In the genomic region with DNA sequence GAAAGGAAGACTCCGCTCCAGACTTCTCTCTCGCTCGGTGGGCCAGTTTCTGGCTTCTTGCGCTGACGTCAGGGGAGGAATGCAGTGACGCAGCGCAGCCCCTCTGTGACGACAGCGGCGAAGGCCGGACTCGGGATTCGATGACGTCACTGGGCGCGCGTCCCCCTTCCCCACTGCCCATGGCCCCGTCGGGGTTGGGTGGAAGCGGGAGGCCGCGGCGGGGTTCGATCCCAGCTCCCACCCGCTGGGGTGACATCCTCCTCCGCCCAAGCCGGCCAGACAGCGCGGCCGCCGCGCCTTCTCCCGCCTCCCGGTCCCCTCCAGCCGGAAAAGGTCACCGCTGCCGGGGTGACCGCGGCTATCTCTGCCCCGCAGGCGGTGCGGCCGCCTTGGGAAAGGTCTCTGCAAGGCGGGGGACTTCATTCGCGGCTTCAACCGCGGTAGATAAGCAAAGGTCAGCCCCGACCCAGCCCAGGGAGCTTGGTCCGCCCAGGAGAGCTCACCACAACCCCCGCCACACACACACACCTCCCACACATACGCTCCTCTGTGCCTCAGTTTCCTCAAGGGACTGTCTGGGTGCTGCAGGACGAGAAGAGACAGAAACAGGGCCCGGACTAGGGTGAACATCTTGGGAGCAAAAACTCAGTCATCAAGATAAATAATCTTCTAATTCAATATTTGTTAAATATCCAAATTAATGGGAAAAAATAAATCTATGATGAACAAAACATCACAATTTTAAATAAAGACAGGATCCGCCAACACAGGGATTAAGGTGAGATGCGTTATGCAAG, we compare ENCODE assay signal across 9 cellular contexts. TPM values are rescaled to one million over a fixed set of nuclear protein-coding genes. Genes with fewer than 3 reads are reported as not detected.
DNase-seq lines count a peak whose midpoint lies in the region; ATAC-seq and TF ChIP-seq lines count a peak whose summit lies in the region.
"Had no signal": no experiment of that assay in that cellular context is flagged by ENCODE, and none has a peak within 500 bp of the region (broad histone marks: within the 10 kb centered on the region; RNA-seq: fewer than 3 reads in every experiment).

No MANE protein-coding gene starts in this region.

- TSS peak; percentile 84 for BruUV-seq in PC-3 (replicated peaks; lab: Mats Ljungman, UMichigan)

- H3K4me3 ChIP-seq in AG04450 (ENCODE audit: low read depth, low read length), result peak overlapping the region; percentile 75
- H3K4me3 ChIP-seq in PC-3 (ENCODE audit: low read length), result peak overlapping the region; percentile 84
- peak overlapping the region; percentile 84 to 94 for H3K4me3 ChIP-seq in duodenal mucosa (ENCODE audit: low read depth in 1 of 2, low read length in 2 of 2)
- peak overlapping the region; percentile 94 to 96 for H3K4me3 ChIP-seq in mucosa of rectum (ENCODE audit: low read length in 2 of 2)

- no peaks in the 10 kb centered on the region for H3K27me3 ChIP-seq in AG04450 (ENCODE audit: control insufficient read depth, insufficient read depth, low read length)
- no peaks in the 10 kb centered on the region for H3K27me3 ChIP-seq in PC-3 (ENCODE audit: low read length)
- no peaks in the 10 kb centered on the region for H3K27me3 ChIP-seq in duodenal mucosa (ENCODE audit: control insufficient read depth in 1 of 2, insufficient read depth in 2 of 2, low read length in 2 of 2)
- no peaks in the 10 kb centered on the region for H3K27me3 ChIP-seq in mucosa of rectum (ENCODE audit: control insufficient read depth in 2 of 2, insufficient read depth in 2 of 2, low read length in 2 of 2)

- peak overlapping the region; percentile 98 for H3K9ac ChIP-seq in PC-3 (ENCODE audit: low read length)
- peak overlapping the region; percentile 95 to 99 for H3K9ac ChIP-seq in duodenal mucosa (ENCODE audit: low read depth in 1 of 2, low read length in 2 of 2)
- peak overlapping the region; percentile 100 for H3K9ac ChIP-seq in mucosa of rectum (ENCODE audit: low read depth in 1 of 2, low read length in 2 of 2)

- DNase-seq in AG04450 (ENCODE audit: low read depth, low spot score), result no peak
- DNase-seq in PC-3, result no peak
- DNase-seq in T-helper 9 cell, result no peak
- no peak for DNase-seq in NCI-H2029 (lab: John Stamatoyannopoulos, UW)

- no peaks in the 10 kb centered on the region for H4K20me1 ChIP-seq in PC-3 (ENCODE audit: low read length)

- peak; percentile 31 for ATAC-seq in GM18505 (IDR thresholded peaks at IDR 0.05; ENCODE audit: unreplicated experiment)
- peak; percentile 22 for ATAC-seq in HG02884 (IDR thresholded peaks at IDR 0.05; ENCODE audit: unreplicated experiment)
- peak; percentile 27 for ATAC-seq in PC-3

- H3K9me3 ChIP-seq in AG04450 (ENCODE audit: control insufficient read depth, insufficient read depth, low read length) (no peaks in the 10 kb centered on the region; the same call in 1 of the 2 replicates), PC-3 (ENCODE audit: low read length) (no peaks in the 10 kb centered on the region), duodenal mucosa (ENCODE audit: control insufficient read depth in 1 of 2, low read length in 2 of 2) (no peaks in the 10 kb centered on the region), mucosa of rectum (ENCODE audit: control insufficient read depth in 2 of 2, low read length in 2 of 2) (no peaks in the 10 kb centered on the region)

- peak overlapping the region; percentile 97 for H2AFZ ChIP-seq in PC-3 (ENCODE audit: low read length)

- no peaks in the 10 kb centered on the region for H3K9me2 ChIP-seq in PC-3 (replicated peaks; ENCODE audit: low read length)

- CTCF ChIA-PET in AG04450 (lab: Charles Lee), result interaction anchor here (0.7 kb wide), 1 partner anchor 67 kb away, joined by 4 read pairs; no protein-coding TSS in a partner anchor
- CTCF ChIA-PET in PC-3 (lab: Charles Lee), result interaction anchor here (1.0 kb wide), 1 partner anchor 25 kb away, joined by 3 read pairs; the partner anchor contains the start of gene IL27RA

- peaks cover 7% of the 10 kb centered on the region for H3F3A ChIP-seq in PC-3 (ENCODE audit: low read length, unreplicated experiment)

- TF ChIP-seq POLR2A in GM18505 (IDR thresholded peaks at IDR 0.05; ENCODE audit: borderline replicate concordance, extremely low read depth, insufficient read depth, insufficient read length), result peak; percentile 54

- intact Hi-C loops in PC-3 (cut with micrococcal nuclease), result loop anchor here (2.0 kb wide), 1 partner anchor 74 kb away; no protein-coding TSS in a partner anchor

- TF ChIP-seq CTCF in AG04450 (IDR thresholded peaks at IDR 0.05; ENCODE audit: low read depth, low read length) (no peak), PC-3 (conservative IDR thresholded peaks at IDR 0.05; ENCODE audit: low read depth, low read length) (no peak)

- H3K27ac ChIP-seq in AG04450 (ENCODE audit: low read depth, low read length) (peak overlapping the region; percentile 94), PC-3 (ENCODE audit: low read length) (peak overlapping the region; percentile 91), duodenal mucosa (ENCODE audit: low read depth, low read length) (peak overlapping the region; percentile 100), mucosa of rectum (ENCODE audit: low read depth in 2 of 2, low read length in 2 of 2) (peak overlapping the region; percentile 100)

- H3K36me3 ChIP-seq in PC-3 (ENCODE audit: low read depth, low read length) (no peaks in the 10 kb centered on the region), duodenal mucosa (ENCODE audit: control insufficient read depth in 1 of 2, insufficient read depth in 2 of 2, low read length in 2 of 2) (no peaks in the 10 kb centered on the region), mucosa of rectum (ENCODE audit: control insufficient read depth in 2 of 2, insufficient read depth in 2 of 2, low read length in 2 of 2) (no peaks in the 10 kb centered on the region)

- peaks cover 27% of the 10 kb centered on the region for H3K79me2 ChIP-seq in PC-3 (ENCODE audit: low read length)

- H3K4me1 ChIP-seq in PC-3 (ENCODE audit: insufficient read depth, low read length) (peaks cover 13% of the 10 kb centered on the region), duodenal mucosa (ENCODE audit: control insufficient read depth in 1 of 2, insufficient read depth in 2 of 2, low read length in 2 of 2) (peaks cover 21 to 26% of the 10 kb centered on the region in 2 donors), mucosa of rectum (ENCODE audit: control insufficient read depth in 2 of 2, insufficient read depth in 2 of 2, low read length in 2 of 2) (peaks cover 16 to 17% of the 10 kb centered on the region in 2 donors)

- H3K4me2 ChIP-seq in PC-3 (ENCODE audit: low read length), result peak overlapping the region; percentile 85

- POLR2A ChIA-PET in AG04450 (lab: Yijun Ruan, JAX) (interaction anchor here (0.6 to 1.8 kb wide), 8 partner anchors 14 to 498 kb away, joined by 3 to 8 read pairs (median 3); no protein-coding TSS in a partner anchor), PC-3 (lab: Charles Lee; ENCODE audit: unreplicated experiment) (interaction anchor here (0.6 to 1.1 kb wide), 5 partner anchors 15 to 211 kb away, joined by 3 to 4 read pairs (median 3); partner anchors contain the start of genes DCAF15 and ZSWIM4)

RNA-seq across cellular contexts. Expression of gene RFX1, which starts 0.8 kb away (rescaled TPM):
- 0.38 and 0.63 TPM in 2 replicates for polyA plus RNA-seq in AG04450 (2011; rRNA removed)
- 1.00 and 1.1 TPM in 2 replicates for polyA minus RNA-seq in AG04450 (2011; rRNA and poly(A)+ RNA removed)
- total RNA-seq in PC-3 (2014; rRNA removed), result 7.5 and 9.2 TPM in 2 replicates

RNA-seq across cellular contexts. Expression of gene RLN3, which starts 21.0 kb away (rescaled TPM):
- not detected in 2 replicates for polyA plus RNA-seq in AG04450 (2011; rRNA removed)
- polyA minus RNA-seq in AG04450 (2011; rRNA and poly(A)+ RNA removed), result not detected in 2 replicates
- total RNA-seq in PC-3 (2014; rRNA removed), result not detected in 2 replicates
- total RNA-seq: T-helper 1 cell treated with Interleukin-12 subunit alpha and Interleukin-12 subunit beta and Interleukin-4 antibody, amounts not matched to agents 30 ng/mL and 1 ng/mL, for 36 hours had no signal

RNA-seq across cellular contexts. Expression of gene IL27RA, which starts 24.6 kb away (rescaled TPM):
- 4.5 and 5.4 TPM in 2 replicates for polyA plus RNA-seq in AG04450 (2011; rRNA removed)
- 3.4 and 4.2 TPM in 2 replicates for polyA minus RNA-seq in AG04450 (2011; rRNA and poly(A)+ RNA removed)
- 14.2 and 14.7 TPM in 2 replicates for total RNA-seq in PC-3 (2014; rRNA removed)

RNA-seq across cellular contexts. Expression of gene DCAF15, which starts 54.7 kb away (rescaled TPM):
- 6.1 and 7.3 TPM in 2 replicates for polyA plus RNA-seq in AG04450 (2011; rRNA removed)
- polyA minus RNA-seq in AG04450 (2011; rRNA and poly(A)+ RNA removed), result 11.1 and 11.5 TPM in 2 replicates
- 50.8 and 85.2 TPM in 2 replicates for total RNA-seq in PC-3 (2014; rRNA removed)

RNA-seq across cellular contexts. Expression of gene PALM3, which starts 54.9 kb away (rescaled TPM):
- 0.43 and 0.51 TPM in 2 replicates for polyA plus RNA-seq in AG04450 (2011; rRNA removed)
- 0.22 and 0.41 TPM in 2 replicates for polyA minus RNA-seq in AG04450 (2011; rRNA and poly(A)+ RNA removed)
- total RNA-seq in PC-3 (2014; rRNA removed), result 2.3 and 4.8 TPM in 2 replicates
- total RNA-seq: T-helper 1 cell treated with Interleukin-12 subunit alpha and Interleukin-12 subunit beta and Interleukin-4 antibody, amounts not matched to agents 30 ng/mL and 1 ng/mL, for 36 hours had no signal
